Comparison of ENCODE assay signal across 1 cellular context in the genomic region with DNA sequence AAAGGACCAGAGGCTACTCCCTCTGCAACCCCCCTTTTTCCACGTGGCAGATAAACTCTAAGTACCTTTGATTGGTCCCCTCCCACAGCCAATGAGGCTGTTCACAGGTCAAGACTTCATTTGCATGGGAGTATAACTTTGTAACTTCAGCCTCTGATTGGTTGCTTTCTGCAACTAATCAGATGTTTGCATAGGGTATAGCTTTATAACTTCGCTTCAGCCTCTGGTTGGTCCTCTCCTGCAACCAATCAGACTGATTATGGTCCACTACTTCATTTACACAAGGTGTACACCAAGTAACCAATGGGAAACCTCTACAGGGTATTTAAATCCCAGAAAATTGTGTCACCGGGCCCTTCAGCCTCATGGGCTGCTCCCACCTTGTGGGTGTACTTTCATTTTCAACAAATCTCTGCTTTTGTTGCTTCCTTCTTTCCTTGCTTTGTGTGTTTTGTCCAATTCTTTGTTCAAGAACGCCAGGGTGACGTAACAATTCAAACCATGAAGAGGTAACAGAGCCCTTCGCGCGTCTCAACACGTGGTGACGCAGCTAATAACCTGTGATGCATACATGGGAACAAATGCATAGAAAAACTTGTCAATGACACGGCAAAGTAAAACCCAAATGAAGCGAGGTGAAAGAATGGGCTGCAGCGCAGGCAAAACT.
TF ChIP-seq lines count a peak whose summit lies in the region.

No MANE protein-coding gene starts in this region.

TF ChIP-seq in H1, 55 proteins besides CTCF, POLR2A, EP300 and RAD21:
- TF ChIP-seq TBP (IDR thresholded peaks at IDR 0.05; ENCODE audit: low read depth, low read length) (no peak), SIX5 (IDR thresholded peaks at IDR 0.05; ENCODE audit: low read depth, low read length) (no peak), ASH2L (IDR thresholded peaks at IDR 0.05; ENCODE audit: low read length) (no peak), KDM4A (IDR thresholded peaks at IDR 0.05; ENCODE audit: low read depth, low read length, severe bottlenecking) (no peak), SIN3A (conservative IDR thresholded peaks at IDR 0.05 in 1 of 2, IDR thresholded peaks at IDR 0.05 in 1 of 2; ENCODE audit: low read depth in 1 of 2, low read length in 2 of 2) (no peak), CBX5 (IDR thresholded peaks at IDR 0.05; ENCODE audit: low read depth, low read length) (no peak), GABPA (IDR thresholded peaks at IDR 0.05; ENCODE audit: borderline replicate concordance, insufficient read depth, low read length) (no peak), JUN (IDR thresholded peaks at IDR 0.05; ENCODE audit: low read depth, low read length) (no peak), BACH1 (IDR thresholded peaks at IDR 0.05; ENCODE audit: low read length) (no peak), MAFK (IDR thresholded peaks at IDR 0.05; ENCODE audit: low read depth, low read length) (no peak), NANOG (IDR thresholded peaks at IDR 0.05; ENCODE audit: insufficient read depth, low read depth, low read length, poor library complexity, severe bottlenecking) (no peak), JUND (IDR thresholded peaks at IDR 0.05; ENCODE audit: low read length) (no peak), SAP30 (IDR thresholded peaks at IDR 0.05; ENCODE audit: insufficient read depth, insufficient replicate concordance, low read length) (no peak)
- TF ChIP-seq, protein P1, sequence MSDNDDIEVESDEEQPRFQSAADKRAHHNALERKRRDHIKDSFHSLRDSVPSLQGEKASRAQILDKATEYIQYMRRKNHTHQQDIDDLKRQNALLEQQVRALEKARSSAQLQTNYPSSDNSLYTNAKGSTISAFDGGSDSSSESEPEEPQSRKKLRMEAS (IDR thresholded peaks at IDR 0.05) = no peak
- TF ChIP-seq, protein P2, sequence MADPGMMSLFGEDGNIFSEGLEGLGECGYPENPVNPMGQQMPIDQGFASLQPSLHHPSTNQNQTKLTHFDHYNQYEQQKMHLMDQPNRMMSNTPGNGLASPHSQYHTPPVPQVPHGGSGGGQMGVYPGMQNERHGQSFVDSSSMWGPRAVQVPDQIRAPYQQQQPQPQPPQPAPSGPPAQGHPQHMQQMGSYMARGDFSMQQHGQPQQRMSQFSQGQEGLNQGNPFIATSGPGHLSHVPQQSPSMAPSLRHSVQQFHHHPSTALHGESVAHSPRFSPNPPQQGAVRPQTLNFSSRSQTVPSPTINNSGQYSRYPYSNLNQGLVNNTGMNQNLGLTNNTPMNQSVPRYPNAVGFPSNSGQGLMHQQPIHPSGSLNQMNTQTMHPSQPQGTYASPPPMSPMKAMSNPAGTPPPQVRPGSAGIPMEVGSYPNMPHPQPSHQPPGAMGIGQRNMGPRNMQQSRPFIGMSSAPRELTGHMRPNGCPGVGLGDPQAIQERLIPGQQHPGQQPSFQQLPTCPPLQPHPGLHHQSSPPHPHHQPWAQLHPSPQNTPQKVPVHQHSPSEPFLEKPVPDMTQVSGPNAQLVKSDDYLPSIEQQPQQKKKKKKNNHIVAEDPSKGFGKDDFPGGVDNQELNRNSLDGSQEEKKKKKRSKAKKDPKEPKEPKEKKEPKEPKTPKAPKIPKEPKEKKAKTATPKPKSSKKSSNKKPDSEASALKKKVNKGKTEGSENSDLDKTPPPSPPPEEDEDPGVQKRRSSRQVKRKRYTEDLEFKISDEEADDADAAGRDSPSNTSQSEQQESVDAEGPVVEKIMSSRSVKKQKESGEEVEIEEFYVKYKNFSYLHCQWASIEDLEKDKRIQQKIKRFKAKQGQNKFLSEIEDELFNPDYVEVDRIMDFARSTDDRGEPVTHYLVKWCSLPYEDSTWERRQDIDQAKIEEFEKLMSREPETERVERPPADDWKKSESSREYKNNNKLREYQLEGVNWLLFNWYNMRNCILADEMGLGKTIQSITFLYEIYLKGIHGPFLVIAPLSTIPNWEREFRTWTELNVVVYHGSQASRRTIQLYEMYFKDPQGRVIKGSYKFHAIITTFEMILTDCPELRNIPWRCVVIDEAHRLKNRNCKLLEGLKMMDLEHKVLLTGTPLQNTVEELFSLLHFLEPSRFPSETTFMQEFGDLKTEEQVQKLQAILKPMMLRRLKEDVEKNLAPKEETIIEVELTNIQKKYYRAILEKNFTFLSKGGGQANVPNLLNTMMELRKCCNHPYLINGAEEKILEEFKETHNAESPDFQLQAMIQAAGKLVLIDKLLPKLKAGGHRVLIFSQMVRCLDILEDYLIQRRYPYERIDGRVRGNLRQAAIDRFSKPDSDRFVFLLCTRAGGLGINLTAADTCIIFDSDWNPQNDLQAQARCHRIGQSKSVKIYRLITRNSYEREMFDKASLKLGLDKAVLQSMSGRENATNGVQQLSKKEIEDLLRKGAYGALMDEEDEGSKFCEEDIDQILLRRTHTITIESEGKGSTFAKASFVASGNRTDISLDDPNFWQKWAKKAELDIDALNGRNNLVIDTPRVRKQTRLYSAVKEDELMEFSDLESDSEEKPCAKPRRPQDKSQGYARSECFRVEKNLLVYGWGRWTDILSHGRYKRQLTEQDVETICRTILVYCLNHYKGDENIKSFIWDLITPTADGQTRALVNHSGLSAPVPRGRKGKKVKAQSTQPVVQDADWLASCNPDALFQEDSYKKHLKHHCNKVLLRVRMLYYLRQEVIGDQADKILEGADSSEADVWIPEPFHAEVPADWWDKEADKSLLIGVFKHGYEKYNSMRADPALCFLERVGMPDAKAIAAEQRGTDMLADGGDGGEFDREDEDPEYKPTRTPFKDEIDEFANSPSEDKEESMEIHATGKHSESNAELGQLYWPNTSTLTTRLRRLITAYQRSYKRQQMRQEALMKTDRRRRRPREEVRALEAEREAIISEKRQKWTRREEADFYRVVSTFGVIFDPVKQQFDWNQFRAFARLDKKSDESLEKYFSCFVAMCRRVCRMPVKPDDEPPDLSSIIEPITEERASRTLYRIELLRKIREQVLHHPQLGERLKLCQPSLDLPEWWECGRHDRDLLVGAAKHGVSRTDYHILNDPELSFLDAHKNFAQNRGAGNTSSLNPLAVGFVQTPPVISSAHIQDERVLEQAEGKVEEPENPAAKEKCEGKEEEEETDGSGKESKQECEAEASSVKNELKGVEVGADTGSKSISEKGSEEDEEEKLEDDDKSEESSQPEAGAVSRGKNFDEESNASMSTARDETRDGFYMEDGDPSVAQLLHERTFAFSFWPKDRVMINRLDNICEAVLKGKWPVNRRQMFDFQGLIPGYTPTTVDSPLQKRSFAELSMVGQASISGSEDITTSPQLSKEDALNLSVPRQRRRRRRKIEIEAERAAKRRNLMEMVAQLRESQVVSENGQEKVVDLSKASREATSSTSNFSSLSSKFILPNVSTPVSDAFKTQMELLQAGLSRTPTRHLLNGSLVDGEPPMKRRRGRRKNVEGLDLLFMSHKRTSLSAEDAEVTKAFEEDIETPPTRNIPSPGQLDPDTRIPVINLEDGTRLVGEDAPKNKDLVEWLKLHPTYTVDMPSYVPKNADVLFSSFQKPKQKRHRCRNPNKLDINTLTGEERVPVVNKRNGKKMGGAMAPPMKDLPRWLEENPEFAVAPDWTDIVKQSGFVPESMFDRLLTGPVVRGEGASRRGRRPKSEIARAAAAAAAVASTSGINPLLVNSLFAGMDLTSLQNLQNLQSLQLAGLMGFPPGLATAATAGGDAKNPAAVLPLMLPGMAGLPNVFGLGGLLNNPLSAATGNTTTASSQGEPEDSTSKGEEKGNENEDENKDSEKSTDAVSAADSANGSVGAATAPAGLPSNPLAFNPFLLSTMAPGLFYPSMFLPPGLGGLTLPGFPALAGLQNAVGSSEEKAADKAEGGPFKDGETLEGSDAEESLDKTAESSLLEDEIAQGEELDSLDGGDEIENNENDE (IDR thresholded peaks at IDR 0.05; ENCODE audit: insufficient replicate concordance, low read length) = no peak
